20 cellular contexts compared by ENCODE assay signal in the genomic region with DNA sequence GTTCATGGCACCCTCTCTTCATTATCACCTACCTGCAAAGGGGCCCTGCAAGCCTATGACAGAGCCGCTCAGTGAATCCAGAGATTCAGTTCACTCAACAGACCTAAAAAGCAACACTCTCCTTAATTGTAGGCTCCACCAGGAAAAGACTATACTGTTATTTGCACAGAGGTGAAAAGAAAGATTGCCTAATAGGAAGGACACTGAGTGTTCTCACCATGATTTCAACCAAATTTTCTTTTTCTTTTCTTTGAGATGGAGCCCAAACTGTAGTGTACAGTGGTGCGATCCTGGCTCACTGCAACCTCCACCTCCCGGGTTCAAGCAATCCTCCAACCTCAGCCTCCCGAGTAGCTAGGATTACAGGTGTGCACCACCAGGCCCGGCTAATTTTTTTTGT.
DNase-seq lines count a peak whose midpoint lies in the region; ATAC-seq, FAIRE-seq and TF ChIP-seq lines count a peak whose summit lies in the region.
"Had no signal": no experiment of that assay in that cellular context is flagged by ENCODE, and none has a peak within 500 bp of the region (broad histone marks: within the 10 kb centered on the region; RNA-seq: fewer than 3 reads in every experiment).

No MANE protein-coding gene starts in this region.

- H4K8ac ChIP-seq in trophoblast cell (ENCODE audit: low read depth, low read length): no peak overlapping the region

- TF ChIP-seq EP300 in A549 (IDR thresholded peaks at IDR 0.05) (no peak), esophagus muscularis mucosa (IDR thresholded peaks at IDR 0.05) (no peak)

- no peak for FAIRE-seq in A549 (lab: Jason Lieb, UNC)
- FAIRE-seq: A204.1, D721Med, G401.6, GM12891, GM19239 had no signal

- H3K36me3 ChIP-seq in HUES6 (ENCODE audit: control insufficient read depth, insufficient read depth, low read length) (no peaks in the 10 kb centered on the region), trophoblast cell (ENCODE audit: control insufficient read depth in 1 of 2, insufficient read depth in 2 of 2, low read length in 2 of 2) (no peaks in the 10 kb centered on the region), brain microvascular endothelial cell (replicated peaks) (no peaks in the 10 kb centered on the region), esophagus muscularis mucosa (peaks cover 0 to 7% (median under 1%) of the 10 kb centered on the region in 4 donors)

- TF ChIP-seq POLR2A in A549 (IDR thresholded peaks at IDR 0.05; ENCODE audit: low read length) (no peak), esophagus muscularis mucosa (IDR thresholded peaks at IDR 0.05; ENCODE audit: low read depth) (no peak)

- no peak overlapping the region for H2BK12ac ChIP-seq in trophoblast cell (ENCODE audit: low read length)

- 88% methylated on average over 5 of the region's 5 CpGs for WGBS in A549 (ENCODE audit: missing lambda C conversion rate)
- no CpG with 5 or more reads among the region's 5 CpGs for WGBS in trophoblast cell (ENCODE audit: extremely low coverage, insufficient coverage, insufficient read length)
- WGBS in esophagus muscularis mucosa: 98% methylated on average over 5 of the region's 5 CpGs

- CTCF ChIA-PET in A549 (lab: Yijun Ruan, JAX): interaction anchor here (1.0 to 5.1 kb wide), 3 partner anchors 12 to 161 kb away, joined by 3 to 72 read pairs (median 25); no protein-coding TSS in a partner anchor

- H4K91ac ChIP-seq in trophoblast cell (ENCODE audit: low read depth, low read length): no peak overlapping the region

- H3K4ac ChIP-seq in trophoblast cell (ENCODE audit: low read depth, low read length): no peak overlapping the region

- no peak for DNase-seq in A549 (ENCODE audit: low read depth in 1 of 2, low spot score in 1 of 2)
- no peak for DNase-seq in trophoblast cell
- no peak for DNase-seq in brain microvascular endothelial cell
- DNase-seq in esophagus muscularis mucosa (ENCODE audit: extremely low spot score): no peak
- DNase-seq: 8988T; AML-193; Caco-2; Calu3; CD4-positive, alpha-beta T cell; CD8-positive, alpha-beta T cell; DMS79 treated with DMSO at 0.1 percent for 48 hours; GF-D8 had no signal

- H3K9me3 ChIP-seq in A549 (no peaks in the 10 kb centered on the region), HUES6 (ENCODE audit: control insufficient read depth, insufficient read depth, low read depth, low read length) (no peaks in the 10 kb centered on the region), trophoblast cell (ENCODE audit: insufficient read depth, low read depth, low read length) (peaks cover 2% of the 10 kb centered on the region), esophagus muscularis mucosa (no peaks in the 10 kb centered on the region)
- H3K9me3 ChIP-seq: BLaER1 treated with 17β-estradiol and CSF1 and Interleukin-3, amounts not matched to agents 10 nM and 100 nM; Caco-2 had no signal

- TF ChIP-seq CTCF in A549 (IDR thresholded peaks at IDR 0.05) (no peak), brain microvascular endothelial cell (IDR thresholded peaks at IDR 0.05; ENCODE audit: low read depth, low read length, missing control alignments) (no peak), esophagus muscularis mucosa (IDR thresholded peaks at IDR 0.05) (no peak)

- ATAC-seq in A549 (no peak), HG03095 (IDR thresholded peaks at IDR 0.05; ENCODE audit: unreplicated experiment) (no peak)
- ATAC-seq: CD8-positive, alpha-beta T cell had no signal

- H3K79me1 ChIP-seq in trophoblast cell (ENCODE audit: low read length): peaks cover 2% of the 10 kb centered on the region

- no peak overlapping the region for H2AFZ ChIP-seq in trophoblast cell (ENCODE audit: insufficient read depth, low read length, poor library complexity)

- H3K9ac ChIP-seq in HUES6 (ENCODE audit: low read length) (peak overlapping the region; percentile 5), trophoblast cell (ENCODE audit: low read length) (peak overlapping the region; percentile 68)
- H3K9ac ChIP-seq: BLaER1 treated with 17β-estradiol and CSF1 and Interleukin-3, amounts not matched to agents 10 nM and 100 nM had no signal

- no peaks in the 10 kb centered on the region for H3K79me2 ChIP-seq in trophoblast cell (ENCODE audit: control insufficient read depth, insufficient read depth, low read length, poor library complexity)

- H3K14ac ChIP-seq in trophoblast cell (ENCODE audit: low read length): no peak overlapping the region

- intact Hi-C loops in esophagus muscularis mucosa (cut with DNase I): loop anchor here (5.0 kb wide), 1 partner anchor 603 kb away; a partner anchor contains a TSS

- H3K23ac ChIP-seq in trophoblast cell (ENCODE audit: low read length): no peak overlapping the region

- H3K18ac ChIP-seq in trophoblast cell (ENCODE audit: low read length): no peak overlapping the region

- no peak overlapping the region for H2BK5ac ChIP-seq in trophoblast cell (ENCODE audit: low read depth, low read length, poor library complexity)

- POLR2A ChIA-PET in A549 (lab: Yijun Ruan, JAX): no interaction called here

- H3K27me3 ChIP-seq in HUES6 (ENCODE audit: control insufficient read depth, insufficient read depth, low read length): no peaks in the 10 kb centered on the region
- H3K27me3 ChIP-seq in trophoblast cell (ENCODE audit: insufficient read depth, low read length): no peaks in the 10 kb centered on the region
- H3K27me3 ChIP-seq in brain microvascular endothelial cell (replicated peaks): no peaks in the 10 kb centered on the region
- no peaks in the 10 kb centered on the region for H3K27me3 ChIP-seq in esophagus muscularis mucosa
- H3K27me3 ChIP-seq: BLaER1 treated with 17β-estradiol and CSF1 and Interleukin-3, amounts not matched to agents 10 nM and 100 nM had no signal

- in situ Hi-C loops in brain microvascular endothelial cell (cut with HindIII; ENCODE audit: low pct_ligation_motif_present, low sequenced_read_pairs): no loop called here

- H4K12ac ChIP-seq in trophoblast cell (ENCODE audit: low read depth, low read length): no peak overlapping the region

- no peak overlapping the region for H2AK5ac ChIP-seq in trophoblast cell (ENCODE audit: low read length)

- H2BK120ac ChIP-seq in trophoblast cell (ENCODE audit: insufficient read depth, low read length, poor library complexity): no peak overlapping the region

- no peak overlapping the region for H3K4me3 ChIP-seq in A549
- no peak overlapping the region for H3K4me3 ChIP-seq in HUES6 (ENCODE audit: low read depth, low read length)
- no peak overlapping the region for H3K4me3 ChIP-seq in trophoblast cell (ENCODE audit: low read depth, low read length)
- H3K4me3 ChIP-seq in brain microvascular endothelial cell (ENCODE audit: low read depth, low read length): no peak overlapping the region
- H3K4me3 ChIP-seq in esophagus muscularis mucosa: no peak overlapping the region
- H3K4me3 ChIP-seq: BLaER1 treated with 17β-estradiol and CSF1 and Interleukin-3, amounts not matched to agents 10 nM and 100 nM had no signal

- TF ChIP-seq RAD21 in A549 (conservative IDR thresholded peaks at IDR 0.05 in 1 of 2, IDR thresholded peaks at IDR 0.05 in 1 of 2): no peak

- peak overlapping the region; percentile 13; the same call in 2 of the 3 replicates for H3K4me2 ChIP-seq in A549
- H3K4me2 ChIP-seq in trophoblast cell (ENCODE audit: low read length): no peak overlapping the region
- H3K4me2 ChIP-seq: BLaER1 treated with 17β-estradiol and CSF1 and Interleukin-3, amounts not matched to agents 10 nM and 100 nM had no signal

- H3K27ac ChIP-seq in A549 (peak overlapping the region; percentile 91), HUES6 (ENCODE audit: low read depth, low read length) (no peak overlapping the region), trophoblast cell (ENCODE audit: low read depth, low read length) (no peak overlapping the region), brain microvascular endothelial cell (no peak overlapping the region), esophagus muscularis mucosa (replicated peaks in 1 of 4) (no peak overlapping the region)

- H3K4me1 ChIP-seq in A549: peaks cover 84% of the 10 kb centered on the region
- H3K4me1 ChIP-seq in HUES6 (ENCODE audit: control insufficient read depth, insufficient read depth, low read length): peaks cover 51% of the 10 kb centered on the region
- H3K4me1 ChIP-seq in trophoblast cell (ENCODE audit: control insufficient read depth in 1 of 2, insufficient read depth in 2 of 2, low read length in 2 of 2): peaks cover 0 to 2% of the 10 kb centered on the region in 2 experiments
- peaks cover 17 to 40% (median 35%) of the 10 kb centered on the region in 4 donors for H3K4me1 ChIP-seq in esophagus muscularis mucosa
- H3K4me1 ChIP-seq: Caco-2 had no signal

TF ChIP-seq in A549, 52 proteins besides CTCF, POLR2A, EP300 and RAD21:
- TF ChIP-seq, protein P1, sequence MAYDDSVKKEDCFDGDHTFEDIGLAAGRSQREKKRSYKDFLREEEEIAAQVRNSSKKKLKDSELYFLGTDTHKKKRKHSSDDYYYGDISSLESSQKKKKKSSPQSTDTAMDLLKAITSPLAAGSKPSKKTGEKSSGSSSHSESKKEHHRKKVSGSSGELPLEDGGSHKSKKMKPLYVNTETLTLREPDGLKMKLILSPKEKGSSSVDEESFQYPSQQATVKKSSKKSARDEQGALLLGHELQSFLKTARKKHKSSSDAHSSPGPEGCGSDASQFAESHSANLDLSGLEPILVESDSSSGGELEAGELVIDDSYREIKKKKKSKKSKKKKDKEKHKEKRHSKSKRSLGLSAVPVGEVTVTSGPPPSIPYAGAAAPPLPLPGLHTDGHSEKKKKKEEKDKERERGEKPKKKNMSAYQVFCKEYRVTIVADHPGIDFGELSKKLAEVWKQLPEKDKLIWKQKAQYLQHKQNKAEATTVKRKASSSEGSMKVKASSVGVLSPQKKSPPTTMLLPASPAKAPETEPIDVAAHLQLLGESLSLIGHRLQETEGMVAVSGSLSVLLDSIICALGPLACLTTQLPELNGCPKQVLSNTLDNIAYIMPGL (CRISPR knock-in tag; IDR thresholded peaks at IDR 0.05; ENCODE audit: borderline replicate concordance): no peak
- TF ChIP-seq ZFP36 (IDR thresholded peaks at IDR 0.05; ENCODE audit: borderline replicate concordance, partially characterized antibody) (no peak), CEBPB (IDR thresholded peaks at IDR 0.05) (peak in 1 of 2 experiments; percentile 18; a peak in 1 of 4 replicates)

Comparison
In these comparisons a context has a peak if more than half of its experiments do, and no peak if none do; other contexts are left out.
1. H3K27ac ChIP-seq: peak in A549 (2 of 2); none in HUES6 (single experiment), trophoblast cell (single experiment), brain microvascular endothelial cell (single experiment) and esophagus muscularis mucosa (0 of 4).